Comparison of ENCODE assay signal across 14 cellular contexts in the genomic region with DNA sequence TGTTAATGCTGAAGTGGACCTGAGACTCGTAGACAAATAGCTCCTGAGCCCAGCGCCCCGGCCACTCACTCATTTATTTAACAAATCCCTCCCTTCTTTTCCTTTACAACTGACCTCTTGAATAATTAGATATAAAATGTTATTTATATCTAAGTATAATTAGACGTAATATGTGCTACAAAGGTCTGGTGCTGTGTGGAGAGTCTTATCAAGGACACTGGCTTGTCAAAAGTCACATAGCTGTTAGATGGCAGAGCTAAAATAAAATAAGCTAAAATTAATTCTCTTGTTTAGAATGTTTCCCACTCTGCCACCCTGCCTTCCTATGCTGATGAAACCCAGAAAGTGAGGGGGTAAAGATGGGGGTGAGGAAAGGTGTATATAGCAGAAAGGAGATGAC.
DNase-seq lines count a peak whose midpoint lies in the region; ATAC-seq and TF ChIP-seq lines count a peak whose summit lies in the region.
"Had no signal": no experiment of that assay in that cellular context is flagged by ENCODE, and none has a peak within 500 bp of the region (broad histone marks: within the 10 kb centered on the region; RNA-seq: fewer than 3 reads in every experiment).

No MANE protein-coding gene starts in this region.

- DNase-seq in heart left ventricle, result peak in 1 of 5 donors; percentile 30
- DNase-seq in left cardiac atrium, result no peak
- no peak for DNase-seq in right atrium auricular region (ENCODE audit: low spot score)
- DNase-seq in aorta, result no peak
- DNase-seq in DMS153 treated with DMSO at 0.1 percent for 48 hours (lab: John Stamatoyannopoulos, UW; ENCODE audit: unreplicated experiment), result no peak
- DNase-seq: C1 segment of cervical spinal cord; Calu3; CD4-positive, alpha-beta memory T cell; COR-L47; DND-41; GM23248; H7; HCEC 1CT had no signal

- TF ChIP-seq CTCF in heart left ventricle (IDR thresholded peaks at IDR 0.05) (no peak), right atrium auricular region (IDR thresholded peaks at IDR 0.05) (no peak)

- H3K27ac ChIP-seq in heart left ventricle (peak overlapping the region in 9 of 12 donors; percentile 1 to 60 (median 42)), right atrium auricular region (peak overlapping the region; percentile 40 to 92), aorta (ENCODE audit: low read depth in 1 of 2, low read length in 2 of 2) (no peak overlapping the region)
- H3K27ac ChIP-seq: GM23248 had no signal

- H3K36me3 ChIP-seq in heart left ventricle, result no peaks in the 10 kb centered on the region
- no peaks in the 10 kb centered on the region for H3K36me3 ChIP-seq in right atrium auricular region
- no peaks in the 10 kb centered on the region for H3K36me3 ChIP-seq in aorta (ENCODE audit: control insufficient read depth in 1 of 2, insufficient read depth in 2 of 2, low read length in 1 of 2)

- H3K4me1 ChIP-seq in heart left ventricle (peaks cover 0 to 17% (median 1%) of the 10 kb centered on the region in 12 donors), right atrium auricular region (peaks cover 0 to 24% of the 10 kb centered on the region in 2 donors), aorta (ENCODE audit: control insufficient read depth in 1 of 2, insufficient read depth in 2 of 2, low read length in 2 of 2) (no peaks in the 10 kb centered on the region)

- 50 to 64% (median 59%) methylated on average over 4 of the region's 4 CpGs for WGBS in heart left ventricle, 4 donors
- 94 to 97% methylated on average over 4 of the region's 4 CpGs for WGBS in aorta, 2 donors

- H3K4me3 ChIP-seq in heart left ventricle, result no peak overlapping the region
- H3K4me3 ChIP-seq in right atrium auricular region, result no peak overlapping the region
- H3K4me3 ChIP-seq in aorta (ENCODE audit: low read length in 2 of 2), result no peak overlapping the region
- H3K4me3 ChIP-seq: GM23248 had no signal

- TF ChIP-seq POLR2A in heart left ventricle (IDR thresholded peaks at IDR 0.05), result no peak

- H3K9me3 ChIP-seq in heart left ventricle, result no peaks in the 10 kb centered on the region
- no peaks in the 10 kb centered on the region for H3K9me3 ChIP-seq in right atrium auricular region
- H3K9me3 ChIP-seq in aorta (ENCODE audit: control insufficient read depth, low read length), result no peaks in the 10 kb centered on the region

- peak; percentile 65 to 88 (median 78) for ATAC-seq in heart left ventricle
- peak; percentile 47 to 66 for ATAC-seq in left cardiac atrium
- ATAC-seq in HG02763 (IDR thresholded peaks at IDR 0.05; ENCODE audit: unreplicated experiment), result no peak
- no peak for ATAC-seq in aorta (ENCODE audit: low FRiP score)

- intact Hi-C loops in heart left ventricle (cut with DNase I), result loop anchor here in 1 of 10 donors (5.0 kb wide), 1 partner anchor 39 kb away; no protein-coding TSS in a partner anchor
- intact Hi-C loops in left cardiac atrium (cut with DNase I), result no loop called here
- intact Hi-C loops in aorta (cut with DNase I), result no loop called here

- H3K27me3 ChIP-seq in heart left ventricle, result no peaks in the 10 kb centered on the region
- no peaks in the 10 kb centered on the region for H3K27me3 ChIP-seq in right atrium auricular region
- no peaks in the 10 kb centered on the region for H3K27me3 ChIP-seq in aorta (ENCODE audit: control insufficient read depth in 1 of 2, insufficient read depth in 2 of 2, low read length in 1 of 2)

Comparison
In these comparisons a context has a peak if more than half of its experiments do, and no peak if none do; other contexts are left out.
1. ATAC-seq: peak in heart left ventricle (4 of 4) and left cardiac atrium (2 of 2); none in HG02763 (single experiment) and aorta (single experiment).
2. H3K27ac ChIP-seq: peak in heart left ventricle (9 of 12) and right atrium auricular region (2 of 2); none in aorta (0 of 2).